In the genomic region with DNA sequence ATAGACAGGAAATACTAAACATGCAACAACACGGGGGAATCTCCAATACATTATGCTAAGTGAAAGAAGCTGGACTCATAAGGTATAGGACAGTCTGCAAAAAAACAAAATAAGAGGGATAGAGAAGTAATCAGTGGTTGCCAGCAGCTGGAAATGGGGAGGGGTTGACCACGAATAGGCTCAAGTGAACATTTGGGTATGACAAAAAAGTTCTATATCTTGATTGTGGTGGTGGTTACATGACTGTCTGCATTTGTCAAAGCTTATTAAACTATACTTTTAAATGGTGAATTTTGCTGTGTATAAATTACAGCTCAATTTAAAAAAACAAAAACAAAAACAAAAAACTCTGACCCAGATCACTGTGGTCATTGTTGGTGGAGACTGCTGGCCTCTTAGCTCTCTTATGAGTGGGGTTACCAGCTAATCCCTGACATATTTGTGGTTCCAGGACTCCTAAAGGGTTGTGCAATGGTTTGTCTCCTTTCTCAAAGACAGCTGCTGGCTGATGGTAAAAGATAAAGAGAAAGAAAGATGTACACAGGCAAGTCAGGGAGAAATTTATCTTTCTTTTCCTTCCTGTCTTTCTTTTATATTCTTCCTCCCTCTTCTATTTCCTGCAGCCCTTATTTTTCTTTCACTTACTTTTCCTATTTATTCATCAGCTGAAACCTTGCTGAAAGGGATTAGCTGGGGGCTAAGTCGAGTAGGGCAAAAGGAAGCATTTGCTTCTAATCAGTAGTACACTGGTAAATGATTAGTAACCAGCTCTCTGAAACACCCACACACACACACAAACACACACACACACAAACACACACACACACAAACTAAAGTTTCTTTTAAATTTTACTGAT, we compare ENCODE assay signal across 1 cellular context.
TF ChIP-seq lines count a peak whose summit lies in the region.

No MANE protein-coding gene starts in this region.

TF ChIP-seq in K562, 482 proteins besides CTCF, POLR2A, EP300 and RAD21 (continued from another document and continues in another):
- TF ChIP-seq, protein P1, sequence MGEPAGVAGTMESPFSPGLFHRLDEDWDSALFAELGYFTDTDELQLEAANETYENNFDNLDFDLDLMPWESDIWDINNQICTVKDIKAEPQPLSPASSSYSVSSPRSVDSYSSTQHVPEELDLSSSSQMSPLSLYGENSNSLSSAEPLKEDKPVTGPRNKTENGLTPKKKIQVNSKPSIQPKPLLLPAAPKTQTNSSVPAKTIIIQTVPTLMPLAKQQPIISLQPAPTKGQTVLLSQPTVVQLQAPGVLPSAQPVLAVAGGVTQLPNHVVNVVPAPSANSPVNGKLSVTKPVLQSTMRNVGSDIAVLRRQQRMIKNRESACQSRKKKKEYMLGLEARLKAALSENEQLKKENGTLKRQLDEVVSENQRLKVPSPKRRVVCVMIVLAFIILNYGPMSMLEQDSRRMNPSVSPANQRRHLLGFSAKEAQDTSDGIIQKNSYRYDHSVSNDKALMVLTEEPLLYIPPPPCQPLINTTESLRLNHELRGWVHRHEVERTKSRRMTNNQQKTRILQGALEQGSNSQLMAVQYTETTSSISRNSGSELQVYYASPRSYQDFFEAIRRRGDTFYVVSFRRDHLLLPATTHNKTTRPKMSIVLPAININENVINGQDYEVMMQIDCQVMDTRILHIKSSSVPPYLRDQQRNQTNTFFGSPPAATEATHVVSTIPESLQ (CRISPR knock-in tag; IDR thresholded peaks at IDR 0.05), result no peak
- TF ChIP-seq, protein P2, sequence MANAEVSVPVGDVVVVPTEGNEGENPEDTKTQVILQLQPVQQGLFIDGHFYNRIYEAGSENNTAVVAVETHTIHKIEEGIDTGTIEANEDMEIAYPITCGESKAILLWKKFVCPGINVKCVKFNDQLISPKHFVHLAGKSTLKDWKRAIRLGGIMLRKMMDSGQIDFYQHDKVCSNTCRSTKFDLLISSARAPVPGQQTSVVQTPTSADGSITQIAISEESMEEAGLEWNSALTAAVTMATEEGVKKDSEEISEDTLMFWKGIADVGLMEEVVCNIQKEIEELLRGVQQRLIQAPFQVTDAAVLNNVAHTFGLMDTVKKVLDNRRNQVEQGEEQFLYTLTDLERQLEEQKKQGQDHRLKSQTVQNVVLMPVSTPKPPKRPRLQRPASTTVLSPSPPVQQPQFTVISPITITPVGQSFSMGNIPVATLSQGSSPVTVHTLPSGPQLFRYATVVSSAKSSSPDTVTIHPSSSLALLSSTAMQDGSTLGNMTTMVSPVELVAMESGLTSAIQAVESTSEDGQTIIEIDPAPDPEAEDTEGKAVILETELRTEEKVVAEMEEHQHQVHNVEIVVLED (CRISPR knock-in tag; IDR thresholded peaks at IDR 0.05), result no peak
- no peak for TF ChIP-seq CHD1 (IDR thresholded peaks at IDR 0.05; ENCODE audit: low read length)
- TF ChIP-seq ATF1 (CRISPR knock-in tag; IDR thresholded peaks at IDR 0.05), result no peak
- 0 out of 2 replicates have a peak, but pooled peaks have one; percentile 19 for TF ChIP-seq ATF1 (tag; IDR thresholded peaks at IDR 0.05)
- no peak for TF ChIP-seq CHD2 (IDR thresholded peaks at IDR 0.05; ENCODE audit: low read depth, low read length)
- no peak for TF ChIP-seq NCOA4 (IDR thresholded peaks at IDR 0.05; ENCODE audit: partially characterized antibody)
- TF ChIP-seq SUPT5H (IDR thresholded peaks at IDR 0.05), result no peak
- no peak for TF ChIP-seq ELF1 (tag; IDR thresholded peaks at IDR 0.05)
- peak; percentile 73; the same call in 1 of the 2 replicates for TF ChIP-seq GATAD2B (IDR thresholded peaks at IDR 0.05; ENCODE audit: borderline replicate concordance)
- no peak for TF ChIP-seq ZFP36 (IDR thresholded peaks at IDR 0.05; ENCODE audit: low read depth, low read length, partially characterized antibody)
- no peak for TF ChIP-seq ZNF79 (CRISPR knock-in tag; IDR thresholded peaks at IDR 0.05; ENCODE audit: low read depth)
- TF ChIP-seq, protein P3, sequence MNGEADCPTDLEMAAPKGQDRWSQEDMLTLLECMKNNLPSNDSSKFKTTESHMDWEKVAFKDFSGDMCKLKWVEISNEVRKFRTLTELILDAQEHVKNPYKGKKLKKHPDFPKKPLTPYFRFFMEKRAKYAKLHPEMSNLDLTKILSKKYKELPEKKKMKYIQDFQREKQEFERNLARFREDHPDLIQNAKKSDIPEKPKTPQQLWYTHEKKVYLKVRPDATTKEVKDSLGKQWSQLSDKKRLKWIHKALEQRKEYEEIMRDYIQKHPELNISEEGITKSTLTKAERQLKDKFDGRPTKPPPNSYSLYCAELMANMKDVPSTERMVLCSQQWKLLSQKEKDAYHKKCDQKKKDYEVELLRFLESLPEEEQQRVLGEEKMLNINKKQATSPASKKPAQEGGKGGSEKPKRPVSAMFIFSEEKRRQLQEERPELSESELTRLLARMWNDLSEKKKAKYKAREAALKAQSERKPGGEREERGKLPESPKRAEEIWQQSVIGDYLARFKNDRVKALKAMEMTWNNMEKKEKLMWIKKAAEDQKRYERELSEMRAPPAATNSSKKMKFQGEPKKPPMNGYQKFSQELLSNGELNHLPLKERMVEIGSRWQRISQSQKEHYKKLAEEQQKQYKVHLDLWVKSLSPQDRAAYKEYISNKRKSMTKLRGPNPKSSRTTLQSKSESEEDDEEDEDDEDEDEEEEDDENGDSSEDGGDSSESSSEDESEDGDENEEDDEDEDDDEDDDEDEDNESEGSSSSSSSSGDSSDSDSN (IDR thresholded peaks at IDR 0.05; ENCODE audit: borderline replicate concordance in 1 of 2, low read depth in 2 of 2, low read length in 2 of 2), result 0 out of 4 replicates have a peak, but pooled peaks of 1 of the 2 experiments have one; percentile 34
- no peak for TF ChIP-seq RFX1 (IDR thresholded peaks at IDR 0.05)
- no peak for TF ChIP-seq KLF6 (CRISPR knock-in tag; IDR thresholded peaks at IDR 0.05; ENCODE audit: borderline replicate concordance)
- TF ChIP-seq E2F5 (CRISPR knock-in tag; IDR thresholded peaks at IDR 0.05), result no peak
- no peak for TF ChIP-seq RFX7 (CRISPR knock-in tag; IDR thresholded peaks at IDR 0.05)
- TF ChIP-seq FOXA1 (IDR thresholded peaks at IDR 0.05; ENCODE audit: borderline replicate concordance), result no peak
- TF ChIP-seq RBM14 (IDR thresholded peaks at IDR 0.05; ENCODE audit: borderline replicate concordance, insufficient read depth, low read depth, low read length), result no peak
- no peak for TF ChIP-seq ZNF384 (IDR thresholded peaks at IDR 0.05; ENCODE audit: low read depth, low read length)
- TF ChIP-seq SP2 (IDR thresholded peaks at IDR 0.05; ENCODE audit: extremely low read depth, low read depth, low read length, poor library complexity, severe bottlenecking), result no peak
- no peak for TF ChIP-seq KAT7 (CRISPR knock-in tag; IDR thresholded peaks at IDR 0.05; ENCODE audit: borderline replicate concordance)
- no peak for TF ChIP-seq PCBP1 (IDR thresholded peaks at IDR 0.05; ENCODE audit: low read depth, low read length, poor library complexity, severe bottlenecking)
- no peak for TF ChIP-seq SIN3A (IDR thresholded peaks at IDR 0.05; ENCODE audit: borderline replicate concordance in 2 of 2, control insufficient read depth in 1 of 2, low read depth in 2 of 2, low read length in 2 of 2)
- TF ChIP-seq TAF1 (IDR thresholded peaks at IDR 0.05; ENCODE audit: control insufficient read depth, extremely low read depth, insufficient read depth, low read length, severe bottlenecking), result no peak
- TF ChIP-seq, protein P4, sequence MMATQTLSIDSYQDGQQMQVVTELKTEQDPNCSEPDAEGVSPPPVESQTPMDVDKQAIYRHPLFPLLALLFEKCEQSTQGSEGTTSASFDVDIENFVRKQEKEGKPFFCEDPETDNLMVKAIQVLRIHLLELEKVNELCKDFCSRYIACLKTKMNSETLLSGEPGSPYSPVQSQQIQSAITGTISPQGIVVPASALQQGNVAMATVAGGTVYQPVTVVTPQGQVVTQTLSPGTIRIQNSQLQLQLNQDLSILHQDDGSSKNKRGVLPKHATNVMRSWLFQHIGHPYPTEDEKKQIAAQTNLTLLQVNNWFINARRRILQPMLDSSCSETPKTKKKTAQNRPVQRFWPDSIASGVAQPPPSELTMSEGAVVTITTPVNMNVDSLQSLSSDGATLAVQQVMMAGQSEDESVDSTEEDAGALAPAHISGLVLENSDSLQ (IDR thresholded peaks at IDR 0.05), result peak; percentile 62
- no peak for TF ChIP-seq BCL6 (CRISPR knock-in tag; IDR thresholded peaks at IDR 0.05)
- TF ChIP-seq, protein P5, sequence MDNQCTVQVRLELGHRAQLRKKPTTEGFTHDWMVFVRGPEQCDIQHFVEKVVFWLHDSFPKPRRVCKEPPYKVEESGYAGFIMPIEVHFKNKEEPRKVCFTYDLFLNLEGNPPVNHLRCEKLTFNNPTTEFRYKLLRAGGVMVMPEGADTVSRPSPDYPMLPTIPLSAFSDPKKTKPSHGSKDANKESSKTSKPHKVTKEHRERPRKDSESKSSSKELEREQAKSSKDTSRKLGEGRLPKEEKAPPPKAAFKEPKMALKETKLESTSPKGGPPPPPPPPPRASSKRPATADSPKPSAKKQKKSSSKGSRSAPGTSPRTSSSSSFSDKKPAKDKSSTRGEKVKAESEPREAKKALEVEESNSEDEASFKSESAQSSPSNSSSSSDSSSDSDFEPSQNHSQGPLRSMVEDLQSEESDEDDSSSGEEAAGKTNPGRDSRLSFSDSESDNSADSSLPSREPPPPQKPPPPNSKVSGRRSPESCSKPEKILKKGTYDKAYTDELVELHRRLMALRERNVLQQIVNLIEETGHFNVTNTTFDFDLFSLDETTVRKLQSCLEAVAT (IDR thresholded peaks at IDR 0.05), result peak; percentile 60 to 86; a peak in 2 of 4 replicates
- no peak for TF ChIP-seq FOXJ2 (tag; IDR thresholded peaks at IDR 0.05)
- no peak for TF ChIP-seq ZNF174 (CRISPR knock-in tag; IDR thresholded peaks at IDR 0.05)
- TF ChIP-seq PHTF2 (CRISPR knock-in tag; IDR thresholded peaks at IDR 0.05), result no peak
- TF ChIP-seq, protein P6, sequence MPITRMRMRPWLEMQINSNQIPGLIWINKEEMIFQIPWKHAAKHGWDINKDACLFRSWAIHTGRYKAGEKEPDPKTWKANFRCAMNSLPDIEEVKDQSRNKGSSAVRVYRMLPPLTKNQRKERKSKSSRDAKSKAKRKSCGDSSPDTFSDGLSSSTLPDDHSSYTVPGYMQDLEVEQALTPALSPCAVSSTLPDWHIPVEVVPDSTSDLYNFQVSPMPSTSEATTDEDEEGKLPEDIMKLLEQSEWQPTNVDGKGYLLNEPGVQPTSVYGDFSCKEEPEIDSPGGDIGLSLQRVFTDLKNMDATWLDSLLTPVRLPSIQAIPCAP (CRISPR knock-in tag; IDR thresholded peaks at IDR 0.05; ENCODE audit: borderline replicate concordance), result no peak
- no peak for TF ChIP-seq ZNF23 (CRISPR knock-in tag; IDR thresholded peaks at IDR 0.05)
- TF ChIP-seq HDAC6 (IDR thresholded peaks at IDR 0.05; ENCODE audit: low read depth, low read length), result no peak
- TF ChIP-seq ZBTB34 (CRISPR knock-in tag; IDR thresholded peaks at IDR 0.05), result no peak
- TF ChIP-seq SMARCC2 (IDR thresholded peaks at IDR 0.05; ENCODE audit: low read depth), result peak; percentile 69; the same call in 1 of the 2 replicates
- TF ChIP-seq ELF4 (CRISPR knock-in tag; IDR thresholded peaks at IDR 0.05), result peak; percentile 35; the same call in 1 of the 2 replicates
- no peak for TF ChIP-seq PBX2 (CRISPR knock-in tag; IDR thresholded peaks at IDR 0.05; ENCODE audit: low read depth)
- peak; percentile 69 for TF ChIP-seq PBX2 (tag; conservative IDR thresholded peaks at IDR 0.05; ENCODE audit: low read depth)
- no peak for TF ChIP-seq HINFP (tag; conservative IDR thresholded peaks at IDR 0.05; ENCODE audit: low read depth)
- no peak for TF ChIP-seq HIVEP1 (CRISPR knock-in tag; IDR thresholded peaks at IDR 0.05)
- no peak for TF ChIP-seq ETV6 (IDR thresholded peaks at IDR 0.05; ENCODE audit: borderline replicate concordance in 1 of 2, low read depth in 2 of 2, low read length in 1 of 2)
- TF ChIP-seq ETV6 (CRISPR knock-in tag; IDR thresholded peaks at IDR 0.05; ENCODE audit: borderline replicate concordance), result no peak
- no peak for TF ChIP-seq NCOA1 (IDR thresholded peaks at IDR 0.05; ENCODE audit: low read depth)
- no peak for TF ChIP-seq KLF1 (tag; IDR thresholded peaks at IDR 0.05)
